In the genomic region with DNA sequence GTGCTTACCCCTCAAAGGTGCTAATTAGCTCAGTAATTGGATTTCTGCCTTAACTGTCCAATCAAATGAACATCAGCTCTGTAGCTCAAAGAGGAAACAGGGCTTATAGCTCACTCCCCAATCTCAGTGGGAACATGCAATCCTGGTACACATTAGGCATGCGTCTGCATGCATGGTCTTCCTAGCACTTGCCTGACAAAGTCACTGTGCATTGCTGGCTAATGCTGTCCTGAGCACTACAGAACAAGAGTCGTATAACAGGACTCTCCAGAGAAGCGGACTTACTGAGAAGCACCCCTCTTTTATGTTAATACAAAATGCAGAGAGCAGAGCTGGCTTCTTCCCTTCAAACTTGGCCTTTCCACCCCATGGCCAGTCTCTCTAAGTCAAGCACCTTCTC, we compare ENCODE assay signal across 18 cellular contexts.
A peak's percentile ranks its signal among the peaks of the same experiment; 100 is the strongest.
DNase-seq lines count a peak whose midpoint lies in the region; ATAC-seq and TF ChIP-seq lines count a peak whose summit lies in the region.
"Had no signal": no experiment of that assay in that cellular context is flagged by ENCODE, and none has a peak within 500 bp of the region (broad histone marks: within the 10 kb centered on the region; RNA-seq: fewer than 3 reads in every experiment).

No MANE protein-coding gene starts in this region.

- H3K9me3 ChIP-seq in cardiac muscle cell (ENCODE audit: low read depth) = no peaks in the 10 kb centered on the region
- H3K9me3 ChIP-seq: BE2C, SK-N-SH had no signal

- intact Hi-C loops in left ventricle myocardium superior (cut with micrococcal nuclease) = no loop called here

- H2BK15ac ChIP-seq in mesendoderm (replicated peaks; ENCODE audit: low read depth) = no peak overlapping the region

- H3K36me3 Mint-ChIP-seq in chondrocyte (ENCODE audit: low read depth) = peaks cover 7% of the 10 kb centered on the region

- H2BK5ac ChIP-seq in mesendoderm (ENCODE audit: low read length) = no peak overlapping the region

- H3K9me3 Mint-ChIP-seq in chondrocyte (ENCODE audit: low read depth) = peaks cover 7% of the 10 kb centered on the region

- no peak overlapping the region for H3K18ac ChIP-seq in mesendoderm (ENCODE audit: low read length)

- H3K27ac Mint-ChIP-seq in chondrocyte (ENCODE audit: unreplicated experiment) = peak overlapping the region; percentile 11

- no peaks in the 10 kb centered on the region for H3K4me1 Mint-ChIP-seq in chondrocyte (ENCODE audit: low read depth)

- no peak for TF ChIP-seq CTCF in cardiac muscle cell (IDR thresholded peaks at IDR 0.05; ENCODE audit: low read depth, low read length)
- TF ChIP-seq CTCF in chondrocyte (IDR thresholded peaks at IDR 0.05) = no peak

- ATAC-seq in left ventricle myocardium superior = no peak
- ATAC-seq: Panc1 had no signal

- peak overlapping the region; percentile 40 for H3K27ac ChIP-seq in cardiac muscle cell
- no peak overlapping the region for H3K27ac ChIP-seq in mesendoderm (ENCODE audit: low read depth, low read length)
- H3K27ac ChIP-seq: KMS-11 had no signal

- no peak overlapping the region for H3K23ac ChIP-seq in mesendoderm (ENCODE audit: low read length)

- H3K4me1 ChIP-seq in cardiac muscle cell (ENCODE audit: low read depth) = peaks cover 14% of the 10 kb centered on the region
- H3K4me1 ChIP-seq in mesendoderm (ENCODE audit: control insufficient read depth, low read depth, low read length) = peaks cover 4% of the 10 kb centered on the region

- no peak overlapping the region for H4K5ac ChIP-seq in mesendoderm (ENCODE audit: low read length)

- no peak overlapping the region for H2AK5ac ChIP-seq in mesendoderm (ENCODE audit: low read length)

- no peaks in the 10 kb centered on the region for H3K79me1 ChIP-seq in mesendoderm (ENCODE audit: low read length)

- no peak overlapping the region for H3K4ac ChIP-seq in mesendoderm (ENCODE audit: low read depth, low read length)

- H3K4me3 ChIP-seq in cardiac muscle cell (no peak overlapping the region), mesendoderm (ENCODE audit: low read length) (no peak overlapping the region)

- no peak overlapping the region for H3K4me3 Mint-ChIP-seq in chondrocyte (ENCODE audit: unreplicated experiment)

- H3K4me2 ChIP-seq in mesendoderm (ENCODE audit: low read length) = no peak overlapping the region
- H3K4me2 ChIP-seq: KMS-11, SK-N-SH had no signal

- H4K8ac ChIP-seq in mesendoderm (ENCODE audit: low read depth, low read length) = no peak overlapping the region

- no peak overlapping the region for H3K56ac ChIP-seq in mesendoderm (ENCODE audit: low read length)

- H3K9ac ChIP-seq in mesendoderm (ENCODE audit: low read length) = no peak overlapping the region
- H3K9ac ChIP-seq: KMS-11, SK-N-SH had no signal

- peak in 1 of 2 donors; percentile 42 for DNase-seq in cardiac muscle cell (ENCODE audit: low read depth in 1 of 2, low spot score in 1 of 2)
- DNase-seq in left ventricle myocardium superior = no peak
- no peak for DNase-seq in chondrocyte (ENCODE audit: low spot score)
- DNase-seq in mesendoderm = peak; percentile 58
- no peak for DNase-seq in NCI-H2081 (lab: John Stamatoyannopoulos, UW)
- DNase-seq in HT-29 (ENCODE audit: low spot score) = no peak
- no peak for DNase-seq in activated CD8-positive, alpha-beta memory T cell treated with anti-CD3 and anti-CD28 coated beads for 24 hours
- DNase-seq: BE2C, DMS79, H7, NCI-H1105 treated with DMSO at 0.1 percent for 48 hours, NCI-H2029 treated with DMSO at 0.1 percent for 48 hours, NCI-H446, NCI-H526, SIG-M5, SK-N-SH had no signal

- no peaks in the 10 kb centered on the region for H3K36me3 ChIP-seq in cardiac muscle cell
- no peaks in the 10 kb centered on the region for H3K36me3 ChIP-seq in mesendoderm (ENCODE audit: control insufficient read depth, insufficient read depth, low read length)
- H3K36me3 ChIP-seq: BE2C had no signal

- no peaks in the 10 kb centered on the region for H3K27me3 Mint-ChIP-seq in chondrocyte (ENCODE audit: low read depth)

- H3K27me3 ChIP-seq in cardiac muscle cell = no peaks in the 10 kb centered on the region
- no peaks in the 10 kb centered on the region for H3K27me3 ChIP-seq in mesendoderm (ENCODE audit: insufficient read depth, low read length, poor library complexity)
- H3K27me3 ChIP-seq: BE2C had no signal

- no peaks in the 10 kb centered on the region for H3K79me2 ChIP-seq in mesendoderm (ENCODE audit: control insufficient read depth, insufficient read depth, low read length)

- WGBS in mesendoderm (ENCODE audit: extremely low coverage, insufficient coverage, low lambda C conversion rate) = no CpG with 5 or more reads among the region's 3 CpGs

- no peak overlapping the region for H2BK120ac ChIP-seq in mesendoderm (ENCODE audit: low read depth, low read length)
